8 cellular contexts compared by ENCODE assay signal in the genomic region with DNA sequence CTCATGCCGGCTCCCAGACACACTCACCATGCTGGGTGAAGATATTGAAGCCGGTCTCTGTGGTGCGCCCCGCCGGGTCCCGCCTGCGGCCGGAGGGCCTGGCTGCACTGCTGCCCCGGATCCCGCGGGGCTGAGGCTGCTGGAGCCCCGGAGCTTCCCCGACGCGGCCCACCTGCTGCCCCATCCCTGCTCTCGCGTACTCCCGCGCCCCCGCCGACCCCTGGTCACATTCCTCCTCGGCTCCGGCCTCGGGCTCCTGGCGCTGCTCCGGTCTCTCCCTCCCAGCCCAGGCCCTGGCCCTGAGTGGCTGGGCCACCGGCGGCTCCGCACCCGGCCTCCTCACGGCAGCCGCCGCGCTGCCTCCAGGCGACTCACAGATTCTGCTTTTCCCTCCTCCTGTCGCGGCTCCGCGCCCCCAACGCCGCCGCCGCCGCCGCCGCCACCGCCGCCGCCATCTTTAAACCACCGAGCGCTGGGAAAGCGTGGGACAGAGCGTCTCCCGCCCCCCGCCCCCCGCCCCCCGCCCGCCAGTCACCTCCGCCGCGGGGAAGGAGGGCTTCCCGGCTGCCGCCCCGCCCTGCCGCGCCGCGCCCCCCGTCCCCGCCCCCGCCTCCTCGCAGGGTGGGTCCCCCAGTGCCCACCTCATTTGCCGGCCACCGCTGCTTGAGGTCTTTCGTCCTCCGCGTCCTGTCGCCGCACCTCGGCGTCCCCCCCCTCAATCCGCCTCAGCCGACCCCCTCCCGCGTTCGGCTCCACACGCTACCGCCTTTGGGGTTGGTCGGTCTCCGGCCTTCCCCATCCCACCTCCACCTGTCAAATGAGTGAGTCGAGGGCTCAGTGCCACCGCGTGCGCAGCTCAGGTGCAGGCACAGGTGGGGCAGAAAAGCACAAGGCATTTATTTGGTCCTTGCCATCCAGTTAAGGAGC. TPM values are rescaled to one million over a fixed set of nuclear protein-coding genes. Genes with fewer than 3 reads are reported as not detected.
A peak's percentile ranks its signal among the peaks of the same experiment; 100 is the strongest.
DNase-seq lines count a peak whose midpoint lies in the region; ATAC-seq, FAIRE-seq and TF ChIP-seq lines count a peak whose summit lies in the region.

A gene (minus strand): TSS at position 464 of the 927 bp plus-strand sequence. CDS start 280 bp downstream, at position 184.

- H4K20me1 ChIP-seq in HCT116 (ENCODE audit: insufficient read depth) = no peaks in the 10 kb centered on the region

- H3K27me3 ChIP-seq in HCT116 (ENCODE audit: insufficient read depth, low read length) (no peaks in the 10 kb centered on the region), bronchial epithelial cell (ENCODE audit: control insufficient read depth, insufficient read depth, low read length) (no peaks in the 10 kb centered on the region)

- H3K4me1 ChIP-seq in HCT116 (ENCODE audit: control insufficient read depth in 1 of 2, insufficient read depth in 2 of 2, low read length in 2 of 2) = peaks cover 25 to 49% of the 10 kb centered on the region in 2 experiments
- peaks cover 5 to 9% of the 10 kb centered on the region in 2 donors for H3K4me1 ChIP-seq in kidney (ENCODE audit: control insufficient read depth in 1 of 2, insufficient read depth in 1 of 2, low read depth in 1 of 2, low read length in 2 of 2)

- POLR2A ChIA-PET in GM10248 (lab: Yijun Ruan, JAX) (no interaction called here), HCT116 (lab: Charles Lee) (interaction anchor here (0.6 kb wide), 1 partner anchor 40 kb away, joined by 3 read pairs; no protein-coding TSS in a partner anchor)

- CTCF ChIA-PET in GM10248 (lab: Yijun Ruan, JAX) (interaction anchor here (0.8 to 1.0 kb wide), 2 partner anchors 10 to 64 kb away, joined by 3 read pairs; no protein-coding TSS in a partner anchor), HCT116 (lab: Charles Lee) (interaction anchor here (0.9 to 1.1 kb wide), 1 partner anchor 108 kb away, joined by 3 read pairs; no protein-coding TSS in a partner anchor)

- H3K27ac ChIP-seq in HCT116 (ENCODE audit: low read depth, low read length) = peak within 1 kb of the TSS; percentile 69; the same call in 1 of the 2 replicates
- H3K27ac ChIP-seq in kidney (ENCODE audit: low read depth in 2 of 2, low read length in 2 of 2) = peak within 1 kb of the TSS; percentile 74 to 84

- intact Hi-C loops in HCT116 (cut with micrococcal nuclease) (loop anchor here (5.0 to 10.0 kb wide), 2 partner anchors 102 to 695 kb away; no protein-coding TSS in a partner anchor), kidney (cut with DNase I) (no loop called here)

- RAD21 ChIA-PET in HCT116 (lab: Charles Lee; ENCODE audit: low non-redundant PET in 1 of 2, low total read pairs in 2 of 2, uncharacterized antibody in 2 of 2, unreplicated experiment in 2 of 2) = no interaction called here

- DNase-seq in GM10248 (ENCODE audit: extremely low spot score) = peak; percentile 82
- DNase-seq in HCT116 (ENCODE audit: low read depth, low spot score) = peak; percentile 31
- peak; percentile 60 for DNase-seq in NCI-H1105 treated with DMSO at 0.1 percent for 48 hours (lab: John Stamatoyannopoulos, UW)
- DNase-seq in bronchial epithelial cell (ENCODE audit: low read depth) = no peak
- DNase-seq in kidney = peak; percentile 82
- peak; percentile 28 to 44 (median 29) for DNase-seq in stimulated activated CD4-positive, alpha-beta T cell treated with anti-CD3 and anti-CD28 coated beads, Interleukin-1b, Interleukin-23, amount 100 ng/mL, for 24 hours (ENCODE audit: low read depth in 4 of 4, low spot score in 1 of 4)

- TF ChIP-seq POLR2A in HCT116 (IDR thresholded peaks at IDR 0.05; ENCODE audit: borderline replicate concordance, extremely low read depth, insufficient read depth, insufficient read length) = no peak

- H3K9me2 ChIP-seq in HCT116 (ENCODE audit: insufficient read depth) = no peaks in the 10 kb centered on the region

- peak within 1 kb of the TSS; percentile 87 for H3K4me2 ChIP-seq in HCT116 (ENCODE audit: low read length)

- peak; percentile 66 for ATAC-seq in HCT116
- ATAC-seq in GM18861 (IDR thresholded peaks at IDR 0.05; ENCODE audit: unreplicated experiment) = no peak

- FAIRE-seq in bronchial epithelial cell (lab: Jason Lieb, UNC) (no peak), kidney (lab: Jason Lieb, UNC) (no peak)

- H3K9ac ChIP-seq in HCT116 (ENCODE audit: low read length) (peak within 1 kb of the TSS; percentile 89), kidney (ENCODE audit: low read length in 2 of 2) (peak within 1 kb of the TSS; percentile 72 to 76)

- H3K4me3 ChIP-seq in HCT116 (replicated peaks in 1 of 2; ENCODE audit: low read depth in 1 of 2, low read length in 2 of 2) (peak within 1 kb of the TSS; percentile 68 to 75), WI38 (ENCODE audit: low read depth, low read length) (peak within 1 kb of the TSS; percentile 85), bronchial epithelial cell (ENCODE audit: low read depth, low read length) (peak within 1 kb of the TSS; percentile 93), kidney (ENCODE audit: low read length in 2 of 2) (peak within 1 kb of the TSS; percentile 73 to 88)

- TF ChIP-seq RAD21 in HCT116 (IDR thresholded peaks at IDR 0.05; ENCODE audit: low read depth) = no peak

- H3K36me3 ChIP-seq in HCT116 (ENCODE audit: control insufficient read depth in 1 of 2, insufficient read depth in 2 of 2, low read length in 2 of 2) (no peaks in the 10 kb centered on the region), bronchial epithelial cell (ENCODE audit: control insufficient read depth, insufficient read depth, low read length) (no peaks in the 10 kb centered on the region), kidney (ENCODE audit: control insufficient read depth in 1 of 2, insufficient read depth in 2 of 2, low read length in 2 of 2) (no peaks in the 10 kb centered on the region)

- BruUV-seq in HCT116 (replicated peaks; lab: Mats Ljungman, UMichigan) = no TSS peak

- peaks cover 42% of the 10 kb centered on the region for H3K79me2 ChIP-seq in HCT116 (ENCODE audit: insufficient read depth, low read length)

- no peaks in the 10 kb centered on the region for H3K9me3 ChIP-seq in HCT116 (ENCODE audit: control insufficient read depth in 1 of 2, insufficient read depth in 1 of 2, low read depth in 1 of 2, low read length in 2 of 2)
- H3K9me3 ChIP-seq in kidney (ENCODE audit: control insufficient read depth in 1 of 2, low read length in 2 of 2) = no peaks in the 10 kb centered on the region

- TF ChIP-seq CTCF in GM10248 (IDR thresholded peaks at IDR 0.05; ENCODE audit: control extremely low read depth, extremely low read depth, low read depth, missing control alignments) = no peak
- no peak for TF ChIP-seq CTCF in HCT116 (IDR thresholded peaks at IDR 0.05 in 2 of 3, conservative IDR thresholded peaks at IDR 0.05 in 1 of 3; ENCODE audit: borderline replicate concordance in 1 of 3, insufficient read depth in 1 of 3, low read depth in 2 of 3, low read length in 2 of 3)
- TF ChIP-seq CTCF in WI38 (IDR thresholded peaks at IDR 0.05; ENCODE audit: low read depth, low read length) = no peak
- no peak for TF ChIP-seq CTCF in bronchial epithelial cell (IDR thresholded peaks at IDR 0.05; ENCODE audit: insufficient read depth, low read length, severe bottlenecking)
- no peak for TF ChIP-seq CTCF in kidney (IDR thresholded peaks at IDR 0.05; ENCODE audit: borderline replicate concordance, extremely low read depth, insufficient read depth)

- H2AFZ ChIP-seq in HCT116 (ENCODE audit: low read depth, low read length, poor library complexity, severe bottlenecking) = peak within 1 kb of the TSS; percentile 77

TF ChIP-seq in HCT116, 20 proteins besides CTCF, POLR2A, EP300 and RAD21:
- TF ChIP-seq ZNF274 (IDR thresholded peaks at IDR 0.05; ENCODE audit: low read depth, low read length) = no peak
- no peak for TF ChIP-seq SP1 (IDR thresholded peaks at IDR 0.05; ENCODE audit: low read depth)
- no peak for TF ChIP-seq EZH2phosphoT487 (IDR thresholded peaks at IDR 0.05; ENCODE audit: borderline replicate concordance)
- no peak for TF ChIP-seq CEBPB (IDR thresholded peaks at IDR 0.05; ENCODE audit: low read depth)
- TF ChIP-seq, protein P1, sequence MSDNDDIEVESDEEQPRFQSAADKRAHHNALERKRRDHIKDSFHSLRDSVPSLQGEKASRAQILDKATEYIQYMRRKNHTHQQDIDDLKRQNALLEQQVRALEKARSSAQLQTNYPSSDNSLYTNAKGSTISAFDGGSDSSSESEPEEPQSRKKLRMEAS (IDR thresholded peaks at IDR 0.05) = peak; percentile 84
- TF ChIP-seq SRF (IDR thresholded peaks at IDR 0.05; ENCODE audit: low read depth) = no peak
- no peak for TF ChIP-seq EGR1 (IDR thresholded peaks at IDR 0.05; ENCODE audit: low read depth)
- TF ChIP-seq YY1 (IDR thresholded peaks at IDR 0.05; ENCODE audit: extremely low read depth, insufficient replicate concordance, low read depth, low read length) = peak; percentile 84
- TF ChIP-seq JUND (IDR thresholded peaks at IDR 0.05) = no peak
- TF ChIP-seq ZFX (IDR thresholded peaks at IDR 0.05) = peak; percentile 83
- TF ChIP-seq FOSL1 (IDR thresholded peaks at IDR 0.05; ENCODE audit: low read depth) = no peak
- no peak for TF ChIP-seq TCF7L2 (IDR thresholded peaks at IDR 0.05; ENCODE audit: borderline replicate concordance, extremely low read depth, insufficient read depth, insufficient read length)
- TF ChIP-seq, protein P2, sequence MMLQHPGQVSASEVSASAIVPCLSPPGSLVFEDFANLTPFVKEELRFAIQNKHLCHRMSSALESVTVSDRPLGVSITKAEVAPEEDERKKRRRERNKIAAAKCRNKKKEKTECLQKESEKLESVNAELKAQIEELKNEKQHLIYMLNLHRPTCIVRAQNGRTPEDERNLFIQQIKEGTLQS (IDR thresholded peaks at IDR 0.05) = no peak

RNA-seq across cellular contexts. Expression of the gene that starts here (rescaled TPM):
- total RNA-seq in HCT116 (2021; ENCODE audit: unreplicated experiment) = 22.9 TPM
- 7.0 and 7.9 TPM in 2 replicates for polyA plus RNA-seq in HCT116 (2012)
- total RNA-seq in bronchial epithelial cell = 21.8 and 35.8 TPM in 2 replicates
- 29.6 TPM for total RNA-seq in kidney
- polyA plus RNA-seq in kidney (ENCODE audit: insufficient read depth, low read depth, low replicate concordance) = 1.6 TPM
